Comparison of ENCODE assay signal across 1 cellular context in genomic region chr12:68237523-68238070, GRCh38.
TF ChIP-seq lines count a peak whose summit lies in the region.

No MANE protein-coding gene starts in this region.

TF ChIP-seq in H1, 55 proteins besides CTCF, POLR2A, EP300 and RAD21:
- TF ChIP-seq TAF1 (IDR thresholded peaks at IDR 0.05; ENCODE audit: low read depth, low read length) (no peak), ATF2 (IDR thresholded peaks at IDR 0.05; ENCODE audit: low read length) (no peak), CBX5 (IDR thresholded peaks at IDR 0.05; ENCODE audit: low read depth, low read length) (no peak), YY1 (IDR thresholded peaks at IDR 0.05; ENCODE audit: low read depth, low read length) (no peak), ZNF274 (IDR thresholded peaks at IDR 0.05; ENCODE audit: borderline replicate concordance, extremely low read depth, low read length) (no peak), SIRT6 (IDR thresholded peaks at IDR 0.05; ENCODE audit: low read length) (no peak), BCL11A (IDR thresholded peaks at IDR 0.05; ENCODE audit: low read depth in 2 of 2, low read length in 2 of 2) (no peak), EGR1 (IDR thresholded peaks at IDR 0.05; ENCODE audit: borderline replicate concordance, low read depth, low read length) (no peak)
